ENCODE assay signal across 8 cellular contexts in the genomic region with DNA sequence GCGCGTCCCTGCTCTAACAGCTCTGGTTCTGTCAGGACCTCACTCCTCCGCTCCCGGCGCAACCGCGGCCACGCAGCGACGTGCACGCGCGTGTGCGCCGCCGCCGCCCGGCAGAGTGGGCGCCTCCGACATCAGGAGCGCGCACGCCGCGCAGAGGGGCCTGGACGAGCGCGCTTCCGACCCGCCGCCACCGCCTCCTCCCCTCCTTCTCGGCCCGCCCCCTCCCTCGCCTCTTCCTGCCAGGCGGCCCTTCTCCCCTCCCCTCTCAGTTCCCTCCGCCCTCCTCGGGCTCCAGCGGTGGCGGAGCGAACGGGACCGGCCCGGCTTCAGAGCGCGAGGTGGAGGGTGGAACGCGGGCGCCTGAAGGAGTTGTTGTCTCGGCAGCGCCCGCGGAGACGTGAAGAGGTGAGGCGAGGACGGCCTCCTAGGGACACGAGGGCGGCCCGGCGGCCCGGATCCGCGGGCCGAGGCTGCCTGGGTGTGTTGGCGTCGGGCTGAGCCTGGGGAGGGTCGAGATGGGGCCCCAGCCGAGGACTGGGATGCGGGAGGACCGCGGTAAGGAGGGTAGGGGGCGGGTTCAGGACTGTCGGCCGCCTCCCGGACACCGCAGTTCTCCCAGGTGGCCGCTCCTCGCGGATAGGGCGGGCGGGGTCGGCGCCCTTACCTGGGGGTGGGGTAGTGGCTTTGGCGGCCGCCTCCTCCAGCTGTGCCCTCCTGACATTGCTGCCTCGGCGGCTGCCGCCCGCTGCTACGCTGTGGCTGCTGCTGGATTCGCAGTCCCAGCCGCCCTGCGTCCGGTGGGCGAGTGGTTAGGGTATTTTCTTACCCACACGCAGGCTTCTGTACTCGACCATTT. TPM values are rescaled to one million over a fixed set of nuclear protein-coding genes. Genes with fewer than 3 reads are reported as not detected.
DNase-seq lines count a peak whose midpoint lies in the region; ATAC-seq and TF ChIP-seq lines count a peak whose summit lies in the region.

A gene (plus strand): TSS at position 268 of the 856 bp plus-strand sequence.

- peak within 1 kb of the TSS; percentile 88 to 97 (median 97) for H3K4me3 Mint-ChIP-seq in IgD-negative memory B cell

- H3K27me3 Mint-ChIP-seq in IgD-negative memory B cell, result no peaks in the 10 kb centered on the region

- no peaks in the 10 kb centered on the region for H3K9me3 ChIP-seq in mononuclear cell (ENCODE audit: low read depth, low read length)

- no peaks in the 10 kb centered on the region for H3K36me3 Mint-ChIP-seq in IgD-negative memory B cell

- H3K9me3 Mint-ChIP-seq in IgD-negative memory B cell, result no peaks in the 10 kb centered on the region

- H3K4me1 Mint-ChIP-seq in IgD-negative memory B cell, result peaks cover 41 to 53% (median 51%) of the 10 kb centered on the region in 3 donors

- DNase-seq in DMS 273 (lab: John Stamatoyannopoulos, UW; ENCODE audit: unreplicated experiment) (peak; percentile 99), OCI-M1 (lab: John Stamatoyannopoulos, UW) (peak; percentile 98), activated T-cell treated with anti-CD3 and anti-CD28 coated beads for 4 hours (peak; percentile 90), epithelial cell of esophagus (ENCODE audit: low read depth) (peak; percentile 96)
- DNase-seq in stimulated activated CD8-positive, alpha-beta memory T cell treated with anti-CD3 and anti-CD28 coated beads, Interleukin-2, amount 100 ng/mL, for 48 hours (ENCODE audit: low read depth in 2 of 2), result peak; percentile 88 to 91

- H3K27ac Mint-ChIP-seq in IgD-negative memory B cell, result peak within 1 kb of the TSS; percentile 81 to 98 (median 95)

- H3K27me3 ChIP-seq in mononuclear cell (ENCODE audit: insufficient read depth, low read length), result no peaks in the 10 kb centered on the region

- peak within 1 kb of the TSS; percentile 74 for H3K4me3 ChIP-seq in epithelial cell of esophagus (ENCODE audit: low read length)
- H3K4me3 ChIP-seq in mononuclear cell (ENCODE audit: low read length), result peak within 1 kb of the TSS; percentile 91

- no peak for TF ChIP-seq CTCF in epithelial cell of esophagus (IDR thresholded peaks at IDR 0.05; ENCODE audit: insufficient read depth, low read depth, low read length, missing control alignments)

- peaks cover 24% of the 10 kb centered on the region for H3K4me1 ChIP-seq in mononuclear cell (ENCODE audit: insufficient read depth, low read length)

- ATAC-seq in GM21529 (IDR thresholded peaks at IDR 0.05; ENCODE audit: unreplicated experiment), result peak; percentile 55

RNA-seq across cellular contexts. Expression of the gene that starts here (rescaled TPM):
- 88.6 TPM for polyA plus RNA-seq in IgD-negative memory B cell
- 98.3 TPM for total RNA-seq in mononuclear cell

Comparison
In these comparisons a context has a peak if more than half of its experiments do, and no peak if none do; other contexts are left out.
1. Peak in every context shown above with its lines: DNase-seq, ATAC-seq and H3K4me3 ChIP-seq.